In genomic region chr16:75065149-75065807, GRCh38 we compare ENCODE assay signal across 7 cellular contexts. TPM values are rescaled to one million over a fixed set of nuclear protein-coding genes. Genes with fewer than 3 reads are reported as not detected.
DNase-seq lines count a peak whose midpoint lies in the region; ATAC-seq and TF ChIP-seq lines count a peak whose summit lies in the region.

No MANE protein-coding gene starts in this region.

- H3K36me3 Mint-ChIP-seq in activated CD8-positive, alpha-beta T cell treated with anti-CD3 and anti-CD28 coated beads for 36 hours (ENCODE audit: low read depth), result no peaks in the 10 kb centered on the region
- H3K36me3 Mint-ChIP-seq in chondrocyte (ENCODE audit: low read depth), result no peaks in the 10 kb centered on the region

- peak; percentile 52 for DNase-seq in KBM-7
- peak; percentile 65 for DNase-seq in activated CD8-positive, alpha-beta T cell treated with anti-CD3 and anti-CD28 coated beads for 36 hours
- peak; percentile 33 for DNase-seq in kidney tubule cell (ENCODE audit: low spot score)
- peak; percentile 16 to 24 for DNase-seq in stimulated activated naive CD8-positive, alpha-beta T cell treated with anti-CD3 and anti-CD28 coated beads, Interleukin-15, amount 100 ng/mL, for 72 hours
- no peak for DNase-seq in T-helper 9 cell
- no peak for DNase-seq in chondrocyte (ENCODE audit: low spot score)

- CTCF ChIA-PET in activated CD8-positive, alpha-beta T cell treated with anti-CD3 and anti-CD28 coated beads for 36 hours (lab: Charles Lee), result interaction anchor here (1.3 to 1.6 kb wide), 2 partner anchors 9 to 46 kb away, joined by 5 to 6 read pairs; no protein-coding TSS in a partner anchor

- peaks cover 30% of the 10 kb centered on the region for H3K4me1 Mint-ChIP-seq in activated CD8-positive, alpha-beta T cell treated with anti-CD3 and anti-CD28 coated beads for 36 hours (ENCODE audit: low read depth)
- peaks cover 44% of the 10 kb centered on the region for H3K4me1 Mint-ChIP-seq in stimulated activated naive CD8-positive, alpha-beta T cell treated with anti-CD3 and anti-CD28 coated beads, Interleukin-15, amount 100 ng/mL, for 72 hours
- H3K4me1 Mint-ChIP-seq in chondrocyte (ENCODE audit: low read depth), result peaks cover 4% of the 10 kb centered on the region

- no peaks in the 10 kb centered on the region for H3K27me3 Mint-ChIP-seq in activated CD8-positive, alpha-beta T cell treated with anti-CD3 and anti-CD28 coated beads for 36 hours
- peaks cover 11% of the 10 kb centered on the region for H3K27me3 Mint-ChIP-seq in stimulated activated naive CD8-positive, alpha-beta T cell treated with anti-CD3 and anti-CD28 coated beads, Interleukin-15, amount 100 ng/mL, for 72 hours
- no peaks in the 10 kb centered on the region for H3K27me3 Mint-ChIP-seq in chondrocyte (ENCODE audit: low read depth)

- in situ Hi-C loops in KBM-7 (cut with MboI; ENCODE audit: low pct_unique_long_range_greater_than_20kb, low sequenced_read_pairs), result no loop called here

- H3K27ac Mint-ChIP-seq in activated CD8-positive, alpha-beta T cell treated with anti-CD3 and anti-CD28 coated beads for 36 hours, result peak overlapping the region; percentile 68
- H3K27ac Mint-ChIP-seq in stimulated activated naive CD8-positive, alpha-beta T cell treated with anti-CD3 and anti-CD28 coated beads, Interleukin-15, amount 100 ng/mL, for 72 hours, result peak overlapping the region in 1 of 2 donors; percentile 68
- no peak overlapping the region for H3K27ac Mint-ChIP-seq in chondrocyte (ENCODE audit: unreplicated experiment)

- intact Hi-C loops in activated CD8-positive, alpha-beta T cell treated with anti-CD3 and anti-CD28 coated beads for 36 hours (cut with micrococcal nuclease), result no loop called here

- H3K4me3 Mint-ChIP-seq in activated CD8-positive, alpha-beta T cell treated with anti-CD3 and anti-CD28 coated beads for 36 hours, result peak overlapping the region; percentile 55
- peak overlapping the region; percentile 62 to 70 for H3K4me3 Mint-ChIP-seq in stimulated activated naive CD8-positive, alpha-beta T cell treated with anti-CD3 and anti-CD28 coated beads, Interleukin-15, amount 100 ng/mL, for 72 hours
- H3K4me3 Mint-ChIP-seq in chondrocyte (ENCODE audit: unreplicated experiment), result no peak overlapping the region

- POLR2A ChIA-PET in activated CD8-positive, alpha-beta T cell treated with anti-CD3 and anti-CD28 coated beads for 36 hours (lab: Charles Lee), result interaction anchor here (0.8 to 1.4 kb wide), 2 partner anchors 47 to 91 kb away, joined by 3 read pairs; no protein-coding TSS in a partner anchor

- no peak for TF ChIP-seq CTCF in activated CD8-positive, alpha-beta T cell treated with anti-CD3 and anti-CD28 coated beads for 36 hours (IDR thresholded peaks at IDR 0.05)
- no peak for TF ChIP-seq CTCF in chondrocyte (IDR thresholded peaks at IDR 0.05)

- H3K9me3 Mint-ChIP-seq in activated CD8-positive, alpha-beta T cell treated with anti-CD3 and anti-CD28 coated beads for 36 hours, result no peaks in the 10 kb centered on the region
- H3K9me3 Mint-ChIP-seq in stimulated activated naive CD8-positive, alpha-beta T cell treated with anti-CD3 and anti-CD28 coated beads, Interleukin-15, amount 100 ng/mL, for 72 hours, result peaks cover 0 to 8% of the 10 kb centered on the region in 2 donors
- no peaks in the 10 kb centered on the region for H3K9me3 Mint-ChIP-seq in chondrocyte (ENCODE audit: low read depth)

- peak; percentile 92 for ATAC-seq in activated CD8-positive, alpha-beta T cell treated with anti-CD3 and anti-CD28 coated beads for 36 hours
- ATAC-seq in stimulated activated naive CD8-positive, alpha-beta T cell treated with anti-CD3 and anti-CD28 coated beads, Interleukin-15, amount 100 ng/mL, for 72 hours, result peak; percentile 82
- ATAC-seq in HG02870 (IDR thresholded peaks at IDR 0.05; ENCODE audit: unreplicated experiment), result no peak

RNA-seq across cellular contexts. Expression of gene LDHD, which starts 51.3 kb away (rescaled TPM):
- not detected for total RNA-seq in activated CD8-positive, alpha-beta T cell treated with anti-CD3 and anti-CD28 coated beads for 36 hours
- total RNA-seq in chondrocyte, result 2.3 to 2.7 TPM (median 2.6 TPM) in 3 replicates

Comparison
In these comparisons a context has a peak if more than half of its experiments do, and no peak if none do; other contexts are left out.
1. DNase-seq: peak in KBM-7 (single experiment), activated CD8-positive, alpha-beta T cell treated with anti-CD3 and anti-CD28 coated beads for 36 hours (single experiment), kidney tubule cell (single experiment) and stimulated activated naive CD8-positive, alpha-beta T cell treated with anti-CD3 and anti-CD28 coated beads, Interleukin-15, amount 100 ng/mL, for 72 hours (2 of 2); none in T-helper 9 cell (single experiment) and chondrocyte (single experiment).